1 cellular context compared by ENCODE assay signal in genomic region chrX:53435997-53436396, GRCh38.
A peak's percentile ranks its signal among the peaks of the same experiment; 100 is the strongest.
TF ChIP-seq lines count a peak whose summit lies in the region.

No MANE protein-coding gene starts in this region.

TF ChIP-seq in IMR-90, 13 proteins besides CTCF, POLR2A, EP300 and RAD21:
- TF ChIP-seq NFE2L2 (IDR thresholded peaks at IDR 0.05; ENCODE audit: low read depth, low read length) (no peak), SMC3 (IDR thresholded peaks at IDR 0.05; ENCODE audit: low read depth, low read length) (peak; percentile 68)
